ENCODE assay signal across 34 cellular contexts in genomic region chr21:44292812-44293195, GRCh38. TPM values are rescaled to one million over a fixed set of nuclear protein-coding genes. Genes with fewer than 3 reads are reported as not detected.
"Had no signal": no experiment of that assay in that cellular context is flagged by ENCODE, and none has a peak within 500 bp of the region (broad histone marks: within the 10 kb centered on the region; RNA-seq: fewer than 3 reads in every experiment).

No MANE protein-coding gene starts in this region.

- H3K4me3 ChIP-seq: adrenal gland, body of pancreas, breast epithelium, Peyer's patch had no signal

- H3K9me3 ChIP-seq: adrenal gland, body of pancreas, breast epithelium, Peyer's patch had no signal

- H3K27me3 ChIP-seq: adrenal gland, body of pancreas, breast epithelium, Peyer's patch had no signal

- DNase-seq: activated CD4-positive, alpha-beta T cell treated with anti-CD3 and anti-CD28 coated beads for 1 hour; activated CD4-positive, alpha-beta T cell treated with anti-CD3 and anti-CD28 coated beads for 48 hours; activated CD4-positive, alpha-beta T cell treated with anti-CD3 and anti-CD28 coated beads, Interleukin-2, amount 50 U/mL, for 48 hours; activated CD4-positive, CD25-positive, alpha-beta regulatory T cell; activated CD8-positive, alpha-beta T cell treated with anti-CD3 and anti-CD28 coated beads, Interleukin-2, amount 10 ng/mL, durations not matched to agents 7 days and 5 days; activated gamma-delta T cell treated with Interleukin-2 at 50 U/mL for 16 hours; activated naive CD4-positive, alpha-beta T cell treated with anti-CD3 and anti-CD28 coated beads for 36 hours; activated T-cell treated with anti-CD3 and anti-CD28 coated beads, Interleukin-2, amount 50 U/mL, for 24 hours; MM.1S; MV-4-11; NCI-H1092; NCI-H1436 treated with DMSO at 0.1 percent for 48 hours; NCI-H1694 treated with DMSO at 0.1 percent for 48 hours; NCI-H2029; NCI-H2107; NCI-H2171; NCI-H510A; NCI-H748 treated with DMSO at 0.1 percent for 48 hours; NK-92 treated with Interleukin-12 subunit alpha and Interleukin-12 subunit beta, amount 100 ng/mL, for 24 hours; PC-3; Peyer's patch; RPMI8226; SW 1271; T1000; WERI-Rb-1 had no signal

- H3K9ac ChIP-seq: KMS-11 had no signal

- H3K36me3 Mint-ChIP-seq: activated naive CD4-positive, alpha-beta T cell treated with anti-CD3 and anti-CD28 coated beads, Interleukin-2, amount 50 U/mL, for 72 hours had no signal

- H3K4me2 ChIP-seq: KMS-11 had no signal

- H3K27ac Mint-ChIP-seq: activated CD8-positive, alpha-beta T cell treated with anti-CD3 and anti-CD28 coated beads, Interleukin-2, amount 10 ng/mL, durations not matched to agents 7 days and 5 days; activated naive CD4-positive, alpha-beta T cell treated with anti-CD3 and anti-CD28 coated beads for 36 hours; activated naive CD4-positive, alpha-beta T cell treated with anti-CD3 and anti-CD28 coated beads, Interleukin-2, amount 50 U/mL, for 72 hours; activated T-cell treated with anti-CD3 and anti-CD28 coated beads, Interleukin-2, amount 50 U/mL, for 24 hours; activated T-helper 2 cell treated with anti-CD3 and anti-CD28 coated beads, Interferon-gamma antibody, Interleukin-2, Interleukin-4, amounts not matched to agents 10 μg/mL and 5 μg/mL and 100 μg/mL, durations not matched to agents 14 hours and 24 hours and 36 hours had no signal

- H3K27ac ChIP-seq: adrenal gland, body of pancreas, breast epithelium, KMS-11, Peyer's patch, WERI-Rb-1 had no signal

- H3K4me3 Mint-ChIP-seq: activated CD8-positive, alpha-beta T cell treated with anti-CD3 and anti-CD28 coated beads, Interleukin-2, amount 10 ng/mL, durations not matched to agents 7 days and 5 days; activated naive CD4-positive, alpha-beta T cell treated with anti-CD3 and anti-CD28 coated beads for 36 hours; activated T-cell treated with anti-CD3 and anti-CD28 coated beads, Interleukin-2, amount 50 U/mL, for 24 hours had no signal

- H3K9me3 Mint-ChIP-seq: activated naive CD4-positive, alpha-beta T cell treated with anti-CD3 and anti-CD28 coated beads for 36 hours; activated naive CD4-positive, alpha-beta T cell treated with anti-CD3 and anti-CD28 coated beads, Interleukin-2, amount 50 U/mL, for 72 hours; activated T-cell treated with anti-CD3 and anti-CD28 coated beads, Interleukin-2, amount 50 U/mL, for 24 hours; activated T-helper 2 cell treated with anti-CD3 and anti-CD28 coated beads, Interferon-gamma antibody, Interleukin-2, Interleukin-4, amounts not matched to agents 10 μg/mL and 5 μg/mL and 100 μg/mL, durations not matched to agents 14 hours and 24 hours and 36 hours had no signal

- ATAC-seq: activated CD8-positive, alpha-beta T cell treated with anti-CD3 and anti-CD28 coated beads, Interleukin-2, amount 10 ng/mL, durations not matched to agents 7 days and 5 days; activated naive CD4-positive, alpha-beta T cell treated with anti-CD3 and anti-CD28 coated beads, Interleukin-2, amount 50 U/mL, for 72 hours; body of pancreas; PC-3 had no signal

- H3K36me3 ChIP-seq: adrenal gland, breast epithelium, Peyer's patch, WERI-Rb-1 had no signal

- H3K27me3 Mint-ChIP-seq: activated T-cell treated with anti-CD3 and anti-CD28 coated beads, Interleukin-2, amount 50 U/mL, for 24 hours had no signal

RNA-seq across cellular contexts. Expression of gene AIRE, which starts 7.1 kb away (rescaled TPM):
- total RNA-seq: activated CD8-positive, alpha-beta T cell treated with anti-CD3 and anti-CD28 coated beads, Interleukin-2, amount 10 ng/mL, durations not matched to agents 7 days and 5 days; activated naive CD4-positive, alpha-beta T cell treated with anti-CD3 and anti-CD28 coated beads for 36 hours; activated naive CD4-positive, alpha-beta T cell treated with anti-CD3 and anti-CD28 coated beads, Interleukin-2, amount 50 U/mL, for 72 hours; activated T-helper 2 cell treated with anti-CD3 and anti-CD28 coated beads, Interferon-gamma antibody, Interleukin-2, Interleukin-4, amounts not matched to agents 10 μg/mL and 5 μg/mL and 100 μg/mL, durations not matched to agents 14 hours and 24 hours and 36 hours; breast epithelium; LHCN-M2; PC-3 had no signal

RNA-seq across cellular contexts. Expression of gene DNMT3L, which starts 31.1 kb away (rescaled TPM):
- total RNA-seq: activated CD8-positive, alpha-beta T cell treated with anti-CD3 and anti-CD28 coated beads, Interleukin-2, amount 10 ng/mL, durations not matched to agents 7 days and 5 days; activated naive CD4-positive, alpha-beta T cell treated with anti-CD3 and anti-CD28 coated beads for 36 hours; activated naive CD4-positive, alpha-beta T cell treated with anti-CD3 and anti-CD28 coated beads, Interleukin-2, amount 50 U/mL, for 72 hours; activated T-helper 2 cell treated with anti-CD3 and anti-CD28 coated beads, Interferon-gamma antibody, Interleukin-2, Interleukin-4, amounts not matched to agents 10 μg/mL and 5 μg/mL and 100 μg/mL, durations not matched to agents 14 hours and 24 hours and 36 hours; adrenal gland; astrocyte; body of pancreas; breast epithelium; LHCN-M2; PC-3; Peyer's patch; T-helper 2 cell treated with Interferon-gamma antibody and Interleukin-4, amounts not matched to agents 100 ng/mL and 5 ng/mL, for 36 hours had no signal
- polyA plus RNA-seq: adrenal gland had no signal
